ENCODE assay signal across 8 cellular contexts in the genomic region with DNA sequence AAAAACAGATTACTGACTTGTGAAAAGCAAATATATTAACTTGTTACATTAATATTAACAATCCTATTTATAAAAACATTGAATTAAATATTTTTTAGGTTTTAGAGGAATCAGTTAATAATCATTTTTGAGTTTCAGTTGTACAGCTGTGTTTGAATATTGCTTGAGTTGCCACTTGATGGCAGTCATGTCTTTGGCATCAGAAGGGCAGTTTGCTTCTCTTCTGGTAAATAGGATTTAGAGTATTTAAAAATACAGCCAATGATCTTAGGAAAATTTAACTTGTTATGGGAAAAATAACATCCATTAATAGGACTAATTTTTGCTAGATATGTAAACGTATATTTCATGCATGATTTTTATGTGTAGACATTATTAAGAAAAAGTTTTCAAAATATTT.
DNase-seq lines count a peak whose midpoint lies in the region; ATAC-seq and TF ChIP-seq lines count a peak whose summit lies in the region.

No MANE protein-coding gene starts in this region.

- no peaks in the 10 kb centered on the region for H3K4me1 ChIP-seq in body of pancreas

- DNase-seq in GM03348 (ENCODE audit: low spot score) (peak; percentile 32), NCI-H1417 treated with DMSO at 0.1 percent for 48 hours (lab: John Stamatoyannopoulos, UW) (peak; percentile 18), body of pancreas (no peak), middle frontal gyrus (ENCODE audit: extremely low spot score, low spot score) (peak; percentile 33), UCSD-AML1 (lab: John Stamatoyannopoulos, UW; ENCODE audit: unreplicated experiment) (no peak), NCI-H226 (no peak)

- 0 to 11% methylated on average over 1 of the region's 1 CpG for WGBS in body of pancreas, 2 donors

- H3K27ac ChIP-seq in body of pancreas = no peak overlapping the region

- intact Hi-C loops in body of pancreas (cut with DNase I) = no loop called here

- TF ChIP-seq CTCF in body of pancreas (IDR thresholded peaks at IDR 0.05) = peak in 5 of 7 experiments; percentile 21 to 39 (median 29)

- H3K36me3 ChIP-seq in body of pancreas (replicated peaks in 1 of 2; ENCODE audit: insufficient read depth in 1 of 2, low read depth in 2 of 2) = no peaks in the 10 kb centered on the region

- ATAC-seq in body of pancreas (no peak), HG03460 (IDR thresholded peaks at IDR 0.05; ENCODE audit: unreplicated experiment) (no peak), GM18517 (IDR thresholded peaks at IDR 0.05; ENCODE audit: unreplicated experiment) (no peak)

- TF ChIP-seq POLR2A in body of pancreas (IDR thresholded peaks at IDR 0.05) = no peak

- H3K4me3 ChIP-seq in body of pancreas = no peak overlapping the region

- no peaks in the 10 kb centered on the region for H3K9me3 ChIP-seq in body of pancreas

- H3K27me3 ChIP-seq in body of pancreas = no peaks in the 10 kb centered on the region

Comparison
In these comparisons a context has a peak if more than half of its experiments do, and no peak if none do; other contexts are left out.
1. DNase-seq: peak in GM03348 (single experiment), NCI-H1417 treated with DMSO at 0.1 percent for 48 hours (single experiment) and middle frontal gyrus (single experiment); none in body of pancreas (0 of 4), UCSD-AML1 (single experiment) and NCI-H226 (single experiment).